ENCODE assay signal across 24 cellular contexts in genomic region chr17:81845881-81846742, GRCh38. TPM values are rescaled to one million over a fixed set of nuclear protein-coding genes. Genes with fewer than 3 reads are reported as not detected.
DNase-seq lines count a peak whose midpoint lies in the region; ATAC-seq and TF ChIP-seq lines count a peak whose summit lies in the region.
"Had no signal": no experiment of that assay in that cellular context is flagged by ENCODE, and none has a peak within 500 bp of the region (broad histone marks: within the 10 kb centered on the region; RNA-seq: fewer than 3 reads in every experiment).

No MANE protein-coding gene starts in this region.

- H3K4me3 ChIP-seq in HCT116 (replicated peaks in 1 of 2; ENCODE audit: low read depth in 1 of 2, low read length in 2 of 2): no peak overlapping the region
- H3K4me3 ChIP-seq: BLaER1 had no signal

- peaks cover 46 to 51% of the 10 kb centered on the region in 2 experiments; a peak in 3 of 4 replicates for H3K36me3 ChIP-seq in HCT116 (ENCODE audit: control insufficient read depth in 1 of 2, insufficient read depth in 2 of 2, low read length in 2 of 2)

- POLR2A ChIA-PET in HCT116 (lab: Charles Lee): no interaction called here

- no peak for TF ChIP-seq POLR2A in HCT116 (IDR thresholded peaks at IDR 0.05; ENCODE audit: borderline replicate concordance, extremely low read depth, insufficient read depth, insufficient read length)

- H3K9ac ChIP-seq in HCT116 (ENCODE audit: low read length): no peak overlapping the region
- H3K9ac ChIP-seq: BLaER1 had no signal

- peaks cover 10% of the 10 kb centered on the region for H3K4me1 Mint-ChIP-seq in CD14-positive monocyte
- no peaks in the 10 kb centered on the region for H3K4me1 Mint-ChIP-seq in neural crest cell
- H3K4me1 Mint-ChIP-seq in activated T-cell treated with anti-CD3 and anti-CD28 coated beads, Interleukin-2, amount 50 U/mL, for 24 hours (ENCODE audit: low read depth): no peaks in the 10 kb centered on the region
- H3K4me1 Mint-ChIP-seq: CD8-positive, alpha-beta memory T cell had no signal

- H3K27me3 Mint-ChIP-seq in CD14-positive monocyte (ENCODE audit: low read depth in 3 of 3) (peaks cover 0 to 1% (median 0%) of the 10 kb centered on the region in 3 donors), neural crest cell (ENCODE audit: low read depth) (no peaks in the 10 kb centered on the region)
- H3K27me3 Mint-ChIP-seq in activated T-cell treated with anti-CD3 and anti-CD28 coated beads, Interleukin-2, amount 50 U/mL, for 24 hours: no peaks in the 10 kb centered on the region

- TF ChIP-seq CTCF in CD14-positive monocyte (IDR thresholded peaks at IDR 0.05) (no peak), HCT116 (IDR thresholded peaks at IDR 0.05 in 2 of 3, conservative IDR thresholded peaks at IDR 0.05 in 1 of 3; ENCODE audit: borderline replicate concordance in 1 of 3, insufficient read depth in 1 of 3, low read depth in 2 of 3, low read length in 2 of 3) (no peak), VCaP (conservative IDR thresholded peaks at IDR 0.05) (no peak), neural crest cell (conservative IDR thresholded peaks at IDR 0.05) (no peak)

- H3K27ac Mint-ChIP-seq in CD14-positive monocyte: peak overlapping the region in 5 of 7 donors; percentile 37 to 61 (median 55)
- H3K27ac Mint-ChIP-seq in neural crest cell (ENCODE audit: unreplicated experiment): peak overlapping the region; percentile 57
- H3K27ac Mint-ChIP-seq in activated T-cell treated with anti-CD3 and anti-CD28 coated beads, Interleukin-2, amount 50 U/mL, for 24 hours: no peak overlapping the region
- H3K27ac Mint-ChIP-seq: CD8-positive, alpha-beta memory T cell; HFFc6 had no signal

- H3K27ac ChIP-seq in HCT116 (ENCODE audit: low read depth, low read length) (no peak overlapping the region), VCaP (peak overlapping the region; percentile 71)
- H3K27ac ChIP-seq: BLaER1 had no signal

- RAD21 ChIA-PET in HCT116 (lab: Charles Lee; ENCODE audit: low non-redundant PET in 1 of 2, low total read pairs in 2 of 2, uncharacterized antibody in 2 of 2, unreplicated experiment in 2 of 2): no interaction called here

- no peaks in the 10 kb centered on the region for H3K9me2 ChIP-seq in HCT116 (ENCODE audit: insufficient read depth)

- H3K4me3 Mint-ChIP-seq in CD14-positive monocyte (no peak overlapping the region), neural crest cell (no peak overlapping the region)
- no peak overlapping the region for H3K4me3 Mint-ChIP-seq in activated T-cell treated with anti-CD3 and anti-CD28 coated beads, Interleukin-2, amount 50 U/mL, for 24 hours
- H3K4me3 Mint-ChIP-seq: CD8-positive, alpha-beta memory T cell; HFFc6 had no signal

- H2AFZ ChIP-seq in HCT116 (ENCODE audit: low read depth, low read length, poor library complexity, severe bottlenecking): no peak overlapping the region

- H3K9me3 ChIP-seq in HCT116 (ENCODE audit: control insufficient read depth in 1 of 2, insufficient read depth in 1 of 2, low read depth in 1 of 2, low read length in 2 of 2): no peaks in the 10 kb centered on the region
- H3K9me3 ChIP-seq: BLaER1 had no signal

- H3K79me2 ChIP-seq in HCT116 (ENCODE audit: insufficient read depth, low read length): peaks cover 8% of the 10 kb centered on the region; the same call in 1 of the 2 replicates

- intact Hi-C loops in CD14-positive monocyte (cut with micrococcal nuclease) (no loop called here), HCT116 (cut with micrococcal nuclease) (no loop called here)

- CTCF ChIA-PET in HCT116 (lab: Charles Lee): no interaction called here

- H3K4me2 ChIP-seq in HCT116 (ENCODE audit: low read length): no peak overlapping the region
- H3K4me2 ChIP-seq: BLaER1 had no signal

- no peaks in the 10 kb centered on the region for H4K20me1 ChIP-seq in HCT116 (ENCODE audit: insufficient read depth)

- no peak for TF ChIP-seq RAD21 in HCT116 (IDR thresholded peaks at IDR 0.05; ENCODE audit: low read depth)

- no TSS peak for BruUV-seq in HCT116 (replicated peaks; lab: Mats Ljungman, UMichigan)

- no peaks in the 10 kb centered on the region for H3K4me1 ChIP-seq in HCT116 (ENCODE audit: control insufficient read depth in 1 of 2, insufficient read depth in 2 of 2, low read length in 2 of 2)

- no peak for ATAC-seq in HCT116

- H3K9me3 Mint-ChIP-seq in CD14-positive monocyte: peaks cover 0 to 2% (median 0%) of the 10 kb centered on the region in 7 donors
- H3K9me3 Mint-ChIP-seq in neural crest cell: no peaks in the 10 kb centered on the region
- no peaks in the 10 kb centered on the region for H3K9me3 Mint-ChIP-seq in activated T-cell treated with anti-CD3 and anti-CD28 coated beads, Interleukin-2, amount 50 U/mL, for 24 hours
- H3K9me3 Mint-ChIP-seq: CD8-positive, alpha-beta memory T cell; HFFc6 had no signal

- H3K27me3 ChIP-seq in HCT116 (ENCODE audit: insufficient read depth, low read length): no peaks in the 10 kb centered on the region
- H3K27me3 ChIP-seq: BLaER1 had no signal

- peaks cover 50 to 82% of the 10 kb centered on the region in 2 donors for H3K36me3 Mint-ChIP-seq in CD14-positive monocyte
- H3K36me3 Mint-ChIP-seq in neural crest cell (ENCODE audit: low read depth): no peaks in the 10 kb centered on the region
- H3K36me3 Mint-ChIP-seq in activated T-cell treated with anti-CD3 and anti-CD28 coated beads, Interleukin-2, amount 50 U/mL, for 24 hours (ENCODE audit: low read depth): peaks cover 84% of the 10 kb centered on the region

- DNase-seq in CD14-positive monocyte (ENCODE audit: low spot score): no peak
- no peak for DNase-seq in HCT116 (ENCODE audit: low read depth, low spot score)
- DNase-seq in neural crest cell (ENCODE audit: low read depth, low spot score): no peak
- DNase-seq in activated T-cell treated with anti-CD3 and anti-CD28 coated beads, Interleukin-2, amount 50 U/mL, for 48 hours: no peak
- no peak for DNase-seq in cerebellar cortex (ENCODE audit: low spot score)
- DNase-seq in activated T-cell treated with anti-CD3 and anti-CD28 coated beads, Interleukin-2, amount 50 U/mL, for 24 hours: no peak
- no peak for DNase-seq in retina
- DNase-seq: ACHN; Calu3; CD8-positive, alpha-beta memory T cell; DMS153; HFFc6; NCI-H1694; NCI-H2081; NCI-H2171; NCI-H524 treated with DMSO at 0.1 percent for 48 hours; NCI-H82; Right ventricle myocardium superior had no signal

TF ChIP-seq in HCT116, 20 proteins besides CTCF, POLR2A, EP300 and RAD21:
- 0 out of 2 replicates have a peak, but pooled peaks have one; percentile 0 for TF ChIP-seq POLR2AphosphoS5 (IDR thresholded peaks at IDR 0.05; ENCODE audit: low read depth, low read length)
- TF ChIP-seq REST (IDR thresholded peaks at IDR 0.05; ENCODE audit: low read depth): no peak

RNA-seq across cellular contexts. Expression of gene PPP1R27, which starts 11.3 kb away (rescaled TPM):
- under 1 TPM; 0.22 to 0.33 TPM for polyA plus RNA-seq in CD14-positive monocyte
- total RNA-seq in HCT116 (2021; ENCODE audit: unreplicated experiment): not detected
- polyA plus RNA-seq in HCT116 (2012): 0.64 and 0.76 TPM in 2 replicates
- not detected in 2 replicates for total RNA-seq in neural crest cell
- total RNA-seq: Calu3; CD8-positive, alpha-beta memory T cell; G401; HFFc6; M059J; Right ventricle myocardium superior had no signal
- polyA plus RNA-seq: CD8-positive, alpha-beta memory T cell had no signal

RNA-seq across cellular contexts. Expression of gene MCRIP1, which starts 13.0 kb away (rescaled TPM):
- 10 to 100 TPM; 48.5 to 63.0 TPM for polyA plus RNA-seq in CD14-positive monocyte
- 59.2 TPM for total RNA-seq in HCT116 (2021; ENCODE audit: unreplicated experiment)
- polyA plus RNA-seq in HCT116 (2012): 63.3 and 64.8 TPM in 2 replicates
- total RNA-seq in neural crest cell: 189 and 200 TPM in 2 replicates

RNA-seq across cellular contexts. Expression of gene P4HB, which starts 14.2 kb away (rescaled TPM):
- 100 to 1,000 TPM; 291 to 297 TPM for polyA plus RNA-seq in CD14-positive monocyte
- total RNA-seq in HCT116 (2021; ENCODE audit: unreplicated experiment) (1,043 TPM), neural crest cell (364 and 368 TPM in 2 replicates)
- polyA plus RNA-seq in HCT116 (2012): 1,480 and 1,509 TPM in 2 replicates

RNA-seq across cellular contexts. Expression of gene ARHGDIA, which starts 25.0 kb away (rescaled TPM):
- 10 to 100 TPM; 86.3 to 97.2 TPM for polyA plus RNA-seq in CD14-positive monocyte
- total RNA-seq in HCT116 (2021; ENCODE audit: unreplicated experiment) (554 TPM), neural crest cell (405 and 429 TPM in 2 replicates)
- polyA plus RNA-seq in HCT116 (2012): 393 and 453 TPM in 2 replicates

RNA-seq across cellular contexts. Expression of gene GCGR, which starts 42.2 kb away (rescaled TPM):
- polyA plus RNA-seq in CD14-positive monocyte: not detected
- not detected for total RNA-seq in HCT116 (2021; ENCODE audit: unreplicated experiment)
- 0.12 TPM in 1 of 2 replicates, not detected in the other for polyA plus RNA-seq in HCT116 (2012)
- total RNA-seq in neural crest cell: not detected in 2 replicates
- total RNA-seq: CD8-positive, alpha-beta memory T cell; HFFc6; HT1080; M059J; Right ventricle myocardium superior; SK-MEL-5 had no signal
- polyA plus RNA-seq: CD8-positive, alpha-beta memory T cell had no signal
